In genomic region chr18:39724652-39725051, GRCh38 we compare ENCODE assay signal across 17 cellular contexts.
"Had no signal": no experiment of that assay in that cellular context is flagged by ENCODE, and none has a peak within 500 bp of the region (broad histone marks: within the 10 kb centered on the region; RNA-seq: fewer than 3 reads in every experiment).

No MANE protein-coding gene starts in this region.

- H3K4me3 ChIP-seq: dorsolateral prefrontal cortex, esophagus muscularis mucosa, gastroesophageal sphincter, left ventricle myocardium inferior, pancreas, tibial nerve, uterus had no signal

- H3K4me1 ChIP-seq: esophagus muscularis mucosa, gastroesophageal sphincter, left ventricle myocardium inferior, pancreas, tibial nerve, uterus had no signal

- ATAC-seq: gastroesophageal sphincter; naive thymus-derived CD8-positive, alpha-beta T cell; pancreas had no signal

- H3K36me3 ChIP-seq: brain microvascular endothelial cell, esophagus muscularis mucosa, gastroesophageal sphincter, left ventricle myocardium inferior, pancreas, tibial nerve, uterus had no signal

- H3K27ac ChIP-seq: brain microvascular endothelial cell, dorsolateral prefrontal cortex, esophagus muscularis mucosa, gastroesophageal sphincter, left ventricle myocardium inferior, pancreas, tibial nerve, uterus had no signal

- H3K27me3 ChIP-seq: brain microvascular endothelial cell, esophagus muscularis mucosa, gastroesophageal sphincter, pancreas, tibial nerve, uterus had no signal

- H3K9me3 ChIP-seq: esophagus muscularis mucosa, gastroesophageal sphincter, left ventricle myocardium inferior, pancreas, tibial nerve, uterus had no signal

- DNase-seq: activated CD4-positive, CD25-positive, alpha-beta regulatory T cell treated with anti-CD3 and anti-CD28 coated beads, Interleukin-2, amount 50 U/mL, for 72 hours; activated naive CD8-positive, alpha-beta T cell treated with anti-CD3 and anti-CD28 coated beads for 36 hours; amygdala; brain microvascular endothelial cell; dorsolateral prefrontal cortex; kidney; left ventricle myocardium inferior; naive thymus-derived CD8-positive, alpha-beta T cell; pancreas; stimulated activated CD4-positive, alpha-beta T cell treated with anti-CD3 and anti-CD28 coated beads, Interleukin-4, amount 100 ng/mL, for 1 hour; stimulated activated naive CD4-positive, alpha-beta T cell treated with Interleukin-2 at 50 U/mL for 16 hours; substantia nigra; T-helper 9 cell; uterus had no signal
